Comparison of ENCODE assay signal across 15 cellular contexts in genomic region chr9:90878562-90878961, GRCh38.
"Had no signal": no experiment of that assay in that cellular context is flagged by ENCODE, and none has a peak within 500 bp of the region (broad histone marks: within the 10 kb centered on the region; RNA-seq: fewer than 3 reads in every experiment).

No MANE protein-coding gene starts in this region.

- H3K27ac ChIP-seq: gastrocnemius medialis, heart right ventricle, left lung, thoracic aorta had no signal

- H3K27ac Mint-ChIP-seq: activated naive CD4-positive, alpha-beta T cell treated with anti-CD3 and anti-CD28 coated beads, Interleukin-2, amount 50 U/mL, for 72 hours; brain; stimulated activated naive CD8-positive, alpha-beta T cell treated with anti-CD3 and anti-CD28 coated beads, Interleukin-15, amount 100 ng/mL, for 72 hours had no signal

- H3K36me3 ChIP-seq: gastrocnemius medialis, thoracic aorta had no signal

- ATAC-seq: activated naive CD4-positive, alpha-beta T cell treated with anti-CD3 and anti-CD28 coated beads, Interleukin-2, amount 50 U/mL, for 72 hours; gastrocnemius medialis; heart right ventricle; left lung; stimulated activated naive CD8-positive, alpha-beta T cell treated with anti-CD3 and anti-CD28 coated beads, Interleukin-15, amount 100 ng/mL, for 72 hours had no signal

- H3K9me3 ChIP-seq: gastrocnemius medialis, heart right ventricle, left lung, thoracic aorta had no signal

- H3K4me3 Mint-ChIP-seq: brain; stimulated activated naive CD8-positive, alpha-beta T cell treated with anti-CD3 and anti-CD28 coated beads, Interleukin-15, amount 100 ng/mL, for 72 hours had no signal

- H3K27me3 Mint-ChIP-seq: stimulated activated naive CD8-positive, alpha-beta T cell treated with anti-CD3 and anti-CD28 coated beads, Interleukin-15, amount 100 ng/mL, for 72 hours had no signal

- H3K4me1 Mint-ChIP-seq: brain; stimulated activated naive CD8-positive, alpha-beta T cell treated with anti-CD3 and anti-CD28 coated beads, Interleukin-15, amount 100 ng/mL, for 72 hours had no signal

- H3K9me3 Mint-ChIP-seq: activated naive CD4-positive, alpha-beta T cell treated with anti-CD3 and anti-CD28 coated beads, Interleukin-2, amount 50 U/mL, for 72 hours had no signal

- H3K4me3 ChIP-seq: gastrocnemius medialis, heart right ventricle, left lung, thoracic aorta had no signal

- H3K4me1 ChIP-seq: gastrocnemius medialis, heart right ventricle, left lung had no signal

- H3K27me3 ChIP-seq: gastrocnemius medialis, left lung had no signal

- DNase-seq: activated CD4-positive, alpha-beta T cell treated with anti-CD3 and anti-CD28 coated beads, Interleukin-2, amount 50 U/mL, for 1 hour; activated T-cell treated with anti-CD3 and anti-CD28 coated beads, Interleukin-2, amount 50 U/mL, for 1 hour; amygdala; cerebellar nuclear complex; gastrocnemius medialis; heart right ventricle; islet precursor cell; left lung; mesenchymal stem cell; stimulated activated CD4-positive, alpha-beta T cell treated with anti-CD3 and anti-CD28 coated beads, Interleukin-4, amount 100 ng/mL, for 1 hour; stimulated activated CD8-positive, alpha-beta memory T cell treated with anti-CD3 and anti-CD28 coated beads, Interleukin-4, amount 100 ng/mL, for 48 hours; stimulated activated naive CD8-positive, alpha-beta T cell treated with anti-CD3 and anti-CD28 coated beads, Interleukin-15, amount 100 ng/mL, for 72 hours had no signal

- H3K36me3 Mint-ChIP-seq: activated naive CD4-positive, alpha-beta T cell treated with anti-CD3 and anti-CD28 coated beads, Interleukin-2, amount 50 U/mL, for 72 hours; brain had no signal
